In the genomic region with DNA sequence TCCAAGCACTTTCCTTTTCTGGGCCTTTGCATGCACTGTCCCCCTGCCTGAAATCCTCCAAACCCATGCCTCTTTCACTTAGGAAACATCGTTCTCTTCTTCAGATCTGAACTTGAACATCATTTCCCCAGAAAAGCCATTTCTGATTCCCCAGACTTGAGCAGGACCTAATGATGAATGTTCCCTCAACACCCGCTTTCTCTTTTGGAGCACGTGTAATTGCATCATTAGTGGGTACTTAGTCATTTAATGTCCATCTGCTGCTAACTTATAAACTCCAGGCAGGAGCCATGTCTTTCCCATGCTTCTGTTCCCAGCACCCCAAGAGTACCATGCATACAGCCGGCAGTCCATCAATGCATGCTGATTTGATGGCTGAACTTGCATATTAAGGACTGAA, we compare ENCODE assay signal across 1 cellular context.
TF ChIP-seq lines count a peak whose summit lies in the region.

No MANE protein-coding gene starts in this region.

TF ChIP-seq in SK-N-SH treated with all-trans-retinoic acid at 6 μM for 48 hours, 23 proteins besides CTCF, POLR2A, EP300 and RAD21 (continued from another document):
- TF ChIP-seq, protein P1, sequence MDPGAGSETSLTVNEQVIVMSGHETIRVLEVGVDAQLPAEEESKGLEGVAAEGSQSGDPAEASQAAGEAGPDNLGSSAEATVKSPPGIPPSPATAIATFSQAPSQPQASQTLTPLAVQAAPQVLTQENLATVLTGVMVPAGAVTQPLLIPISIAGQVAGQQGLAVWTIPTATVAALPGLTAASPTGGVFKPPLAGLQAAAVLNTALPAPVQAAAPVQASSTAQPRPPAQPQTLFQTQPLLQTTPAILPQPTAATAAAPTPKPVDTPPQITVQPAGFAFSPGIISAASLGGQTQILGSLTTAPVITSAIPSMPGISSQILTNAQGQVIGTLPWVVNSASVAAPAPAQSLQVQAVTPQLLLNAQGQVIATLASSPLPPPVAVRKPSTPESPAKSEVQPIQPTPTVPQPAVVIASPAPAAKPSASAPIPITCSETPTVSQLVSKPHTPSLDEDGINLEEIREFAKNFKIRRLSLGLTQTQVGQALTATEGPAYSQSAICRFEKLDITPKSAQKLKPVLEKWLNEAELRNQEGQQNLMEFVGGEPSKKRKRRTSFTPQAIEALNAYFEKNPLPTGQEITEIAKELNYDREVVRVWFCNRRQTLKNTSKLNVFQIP (CRISPR knock-in tag; IDR thresholded peaks at IDR 0.05; ENCODE audit: borderline replicate concordance, low read depth) = no peak
- TF ChIP-seq BACH2 (CRISPR knock-in tag; IDR thresholded peaks at IDR 0.05; ENCODE audit: borderline replicate concordance) (no peak), ZNF8 (CRISPR knock-in tag; IDR thresholded peaks at IDR 0.05) (no peak), PPARA (CRISPR knock-in tag; IDR thresholded peaks at IDR 0.05; ENCODE audit: borderline replicate concordance) (no peak), ISL1 (CRISPR knock-in tag; IDR thresholded peaks at IDR 0.05) (no peak), TCF4 (CRISPR knock-in tag; IDR thresholded peaks at IDR 0.05; ENCODE audit: borderline replicate concordance) (no peak), CSDC2 (CRISPR knock-in tag; IDR thresholded peaks at IDR 0.05) (no peak)
